Comparison of ENCODE assay signal across 18 cellular contexts in genomic region chr12:102916252-102917025, GRCh38. TPM values are rescaled to one million over a fixed set of nuclear protein-coding genes. Genes with fewer than 3 reads are reported as not detected.
DNase-seq lines count a peak whose midpoint lies in the region; ATAC-seq, FAIRE-seq and TF ChIP-seq lines count a peak whose summit lies in the region.
"Had no signal": no experiment of that assay in that cellular context is flagged by ENCODE, and none has a peak within 500 bp of the region (broad histone marks: within the 10 kb centered on the region; RNA-seq: fewer than 3 reads in every experiment).

No MANE protein-coding gene starts in this region.

- H2AFZ ChIP-seq in GM12878 (ENCODE audit: control insufficient read depth, low read depth, low read length), result peak overlapping the region; percentile 86

- POLR2A ChIA-PET in CD4-positive, alpha-beta memory T cell (lab: Charles Lee; ENCODE audit: partially characterized antibody), result no interaction called here
- POLR2A ChIA-PET in GM12878 (lab: Charles Lee), result interaction anchor here (0.8 kb wide), 1 partner anchor 14 kb away, joined by 3 read pairs; no protein-coding TSS in a partner anchor
- POLR2A ChIA-PET in naive thymus-derived CD8-positive, alpha-beta T cell (lab: Charles Lee), result no interaction called here

- H4K20me1 ChIP-seq in GM12878 (ENCODE audit: control insufficient read depth, insufficient read depth), result no peaks in the 10 kb centered on the region
- H4K20me1 ChIP-seq: BLaER1 had no signal

- SMC1A ChIA-PET in GM12878 (lab: Charles Lee; ENCODE audit: uncharacterized antibody, unreplicated experiment), result interaction anchor here (0.7 to 1.5 kb wide), 5 partner anchors 14 to 630 kb away, joined by 3 to 4 read pairs (median 3); no protein-coding TSS in a partner anchor

- H3K4me1 ChIP-seq in CD4-positive, alpha-beta memory T cell (ENCODE audit: insufficient read depth, low read length), result peaks cover 8% of the 10 kb centered on the region
- H3K4me1 ChIP-seq in GM12878 (ENCODE audit: control insufficient read depth, insufficient read depth, low read length), result peaks cover 14% of the 10 kb centered on the region
- H3K4me1 ChIP-seq: BLaER1 had no signal

- CTCF ChIA-PET in CD4-positive, alpha-beta memory T cell (lab: Charles Lee; ENCODE audit: partially characterized antibody), result no interaction called here
- CTCF ChIA-PET in GM12878 (lab: Yijun Ruan, JAX), result interaction anchor here (1.1 to 3.8 kb wide), 2 partner anchors 24 to 33 kb away, joined by 3 to 19 read pairs; no protein-coding TSS in a partner anchor

- peak overlapping the region; percentile 63 to 88 (median 78) for H3K4me3 Mint-ChIP-seq in CD4-positive, alpha-beta memory T cell
- peak overlapping the region; percentile 18 to 86 (median 81) for H3K4me3 Mint-ChIP-seq in naive thymus-derived CD8-positive, alpha-beta T cell

- no peaks in the 10 kb centered on the region for H3K27me3 ChIP-seq in CD4-positive, alpha-beta memory T cell (ENCODE audit: insufficient read depth, low read length)
- H3K27me3 ChIP-seq in GM12878 (replicated peaks in 1 of 2; ENCODE audit: control insufficient read depth in 2 of 2, insufficient read depth in 2 of 2, low read length in 1 of 2), result no peaks in the 10 kb centered on the region
- H3K27me3 ChIP-seq: BLaER1 had no signal

- H3K36me3 Mint-ChIP-seq in CD4-positive, alpha-beta memory T cell, result no peaks in the 10 kb centered on the region
- no peaks in the 10 kb centered on the region for H3K36me3 Mint-ChIP-seq in naive thymus-derived CD8-positive, alpha-beta T cell

- TF ChIP-seq EP300 in GM12878 (IDR thresholded peaks at IDR 0.05; ENCODE audit: borderline replicate concordance in 1 of 2, control insufficient read depth in 1 of 2, low read depth in 2 of 2, low read length in 2 of 2), result no peak

- intact Hi-C loops in CD4-positive, alpha-beta memory T cell (cut with micrococcal nuclease), result no loop called here
- intact Hi-C loops in GM12878 (cut with micrococcal nuclease; ENCODE audit: unreplicated experiment), result no loop called here

- no peak overlapping the region for H3K27ac ChIP-seq in CD4-positive, alpha-beta memory T cell (ENCODE audit: low read depth, low read length)
- no peak overlapping the region for H3K27ac ChIP-seq in GM12878 (ENCODE audit: control insufficient read depth, insufficient read depth)
- H3K27ac ChIP-seq: BLaER1, RWPE1 had no signal

- DNase-seq in CD4-positive, alpha-beta memory T cell, result no peak
- no peak for DNase-seq in GM12878 (ENCODE audit: low read depth, low spot score)
- DNase-seq in naive thymus-derived CD8-positive, alpha-beta T cell, result no peak
- DNase-seq in COR-L47 (lab: John Stamatoyannopoulos, UW), result no peak
- DNase-seq in COLO668 (lab: John Stamatoyannopoulos, UW; ENCODE audit: unreplicated experiment), result no peak
- DNase-seq in hepatic stellate cell (ENCODE audit: low spot score), result no peak
- DNase-seq: GDM1, GOT3, NCI-H1694, NCI-H526 treated with DMSO at 0.1 percent for 48 hours had no signal

- H3K79me2 ChIP-seq in GM12878 (ENCODE audit: control insufficient read depth, insufficient read depth, low read length), result no peaks in the 10 kb centered on the region

- 54% methylated on average over 5 of the region's 5 CpGs for WGBS in GM12878 (ENCODE audit: insufficient coverage, insufficient replicate concordance, low lambda C conversion rate, missing lambda C conversion rate)

- peaks cover 3 to 11% (median 7%) of the 10 kb centered on the region in 4 donors for H3K4me1 Mint-ChIP-seq in CD4-positive, alpha-beta memory T cell
- peaks cover 3 to 11% (median 6%) of the 10 kb centered on the region in 4 donors for H3K4me1 Mint-ChIP-seq in naive thymus-derived CD8-positive, alpha-beta T cell

- ATAC-seq in HG03066 (IDR thresholded peaks at IDR 0.05; ENCODE audit: low read depth, unreplicated experiment) (peak; percentile 14), GM12878 (no peak), GM18505 (IDR thresholded peaks at IDR 0.05; ENCODE audit: unreplicated experiment) (no peak)
- ATAC-seq in naive thymus-derived CD8-positive, alpha-beta T cell, result no peak

- H3K27me3 Mint-ChIP-seq in CD4-positive, alpha-beta memory T cell, result peaks cover 1 to 9% of the 10 kb centered on the region in 2 donors
- peaks cover 3 to 54% (median 20%) of the 10 kb centered on the region in 5 donors for H3K27me3 Mint-ChIP-seq in naive thymus-derived CD8-positive, alpha-beta T cell

- no peak for TF ChIP-seq RAD21 in GM12878 (IDR thresholded peaks at IDR 0.05; ENCODE audit: insufficient read depth, low read depth, low read length)

- TF ChIP-seq POLR2A in GM12878 (IDR thresholded peaks at IDR 0.05; ENCODE audit: low read depth, low read length), result no peak
- no peak for TF ChIP-seq POLR2A in GM18505 (IDR thresholded peaks at IDR 0.05; ENCODE audit: borderline replicate concordance, extremely low read depth, insufficient read depth, insufficient read length)

- FAIRE-seq in GM12878 (lab: Jason Lieb, UNC), result no peak
- FAIRE-seq: endometrium had no signal

- no peak for TF ChIP-seq CTCF in GM12878 (IDR thresholded peaks at IDR 0.05 in 2 of 3, conservative IDR thresholded peaks at IDR 0.05 in 1 of 3; ENCODE audit: control insufficient read depth in 2 of 3, extremely low read depth in 1 of 3, insufficient read depth in 1 of 3, low read depth in 3 of 3, low read length in 3 of 3)

- peaks cover 0 to 3% (median 0%) of the 10 kb centered on the region in 8 donors for H3K9me3 Mint-ChIP-seq in CD4-positive, alpha-beta memory T cell
- peaks cover 0 to 3% (median 0%) of the 10 kb centered on the region in 9 donors for H3K9me3 Mint-ChIP-seq in naive thymus-derived CD8-positive, alpha-beta T cell
- H3K9me3 Mint-ChIP-seq: activated naive CD4-positive, alpha-beta T cell treated with anti-CD3 and anti-CD28 coated beads for 36 hours had no signal

- no TSS peak for BruUV-seq in GM12878 (replicated peaks; lab: Mats Ljungman, UMichigan)

- no peaks in the 10 kb centered on the region for H3K9me3 ChIP-seq in CD4-positive, alpha-beta memory T cell (ENCODE audit: control insufficient read depth in 1 of 2, low read length in 2 of 2)
- no peaks in the 10 kb centered on the region; the same call in 2 of the 3 replicates for H3K9me3 ChIP-seq in GM12878 (replicated peaks; ENCODE audit: control insufficient read depth, insufficient read depth, low read length)
- H3K9me3 ChIP-seq: BLaER1 had no signal

- no peak overlapping the region for H3K4me3 ChIP-seq in CD4-positive, alpha-beta memory T cell (ENCODE audit: low read length in 2 of 2)
- no peak overlapping the region for H3K4me3 ChIP-seq in GM12878
- H3K4me3 ChIP-seq: BLaER1 had no signal

- H3K27ac Mint-ChIP-seq in CD4-positive, alpha-beta memory T cell, result peak overlapping the region in 4 of 7 donors; percentile 5 to 68 (median 59)
- peak overlapping the region in 2 of 10 donors; percentile 12 to 53 for H3K27ac Mint-ChIP-seq in naive thymus-derived CD8-positive, alpha-beta T cell
- H3K27ac Mint-ChIP-seq: activated naive CD4-positive, alpha-beta T cell treated with anti-CD3 and anti-CD28 coated beads for 36 hours had no signal

- H3K36me3 ChIP-seq in CD4-positive, alpha-beta memory T cell (ENCODE audit: insufficient read depth, low read length), result no peaks in the 10 kb centered on the region
- H3K36me3 ChIP-seq in GM12878 (ENCODE audit: control insufficient read depth in 2 of 2, insufficient read depth in 2 of 2, low read length in 1 of 2), result no peaks in the 10 kb centered on the region
- H3K36me3 ChIP-seq: BLaER1 had no signal

- H3K9ac ChIP-seq in GM12878 (ENCODE audit: control insufficient read depth, insufficient read depth, low read length), result no peak overlapping the region
- H3K9ac ChIP-seq: BLaER1 had no signal

- in situ Hi-C loops in GM12878 (cut with MboI), result no loop called here

- H3K4me2 ChIP-seq in GM12878 (ENCODE audit: control insufficient read depth, insufficient read depth), result peak overlapping the region; percentile 75
- H3K4me2 ChIP-seq: BLaER1 had no signal

- RAD21 ChIA-PET in GM12878 (lab: Charles Lee; ENCODE audit: unreplicated experiment), result interaction anchor here (1.0 to 1.8 kb wide), 2 partner anchors 13 to 33 kb away, joined by 5 to 12 read pairs; no protein-coding TSS in a partner anchor

RNA-seq across cellular contexts. Expression of gene PAH, which starts 0.6 kb away (rescaled TPM):
- total RNA-seq in CD4-positive, alpha-beta memory T cell, result not detected
- not detected for polyA plus RNA-seq in CD4-positive, alpha-beta memory T cell
- total RNA-seq in GM12878 (2013; cell fraction: nucleolus; rRNA removed), result 2.7 and 3.0 TPM in 2 replicates
- 0.28 and 0.38 TPM in 2 replicates for total RNA-seq in GM12878 (2014; rRNA removed)
- total RNA-seq in GM12878 (2014; rRNA removed; fragmentation: Illumina TruSeq; extraction: Trizol), result 0.27 and 0.37 TPM in 2 replicates
- 1.0 and 1.9 TPM in 2 replicates for total RNA-seq in GM12878 (2021)
- polyA plus RNA-seq in GM12878 (2011; ENCODE audit: low read depth), result not detected
- polyA plus RNA-seq in GM12878 (2011; rRNA removed), result 1.5 and 2.9 TPM in 2 replicates
- polyA plus RNA-seq in GM12878 (2011; cell fraction: cytosol; rRNA removed), result 0.99 and 1.0 TPM in 2 replicates
- polyA plus RNA-seq in GM12878 (2011; cell fraction: nucleus; rRNA removed), result 5.1 and 6.1 TPM in 2 replicates
- 0.15 TPM in 1 of 2 replicates, not detected in the other for polyA plus RNA-seq in GM12878 (2012)
- polyA plus RNA-seq in GM12878 (2014; fragmentation: Illumina TruSeq; extraction: Trizol), result 0.24 and 4.8 TPM in 2 replicates
- under 1 TPM; 0.20 to 0.31 TPM for polyA plus RNA-seq in GM12878 (2014; fragmentation: Nextera tagmentation; extraction: Ambion mirVana)
- 0.34 and 0.55 TPM in 2 replicates for polyA plus RNA-seq in GM12878 (2014; rRNA removed)
- polyA plus RNA-seq in GM12878 (2016; fragmentation: Nextera tagmentation; extraction: Ambion mirVana), result under 1 TPM in 1 of 2 experiments, not detected in 1; 0.60 TPM
- polyA minus RNA-seq in GM12878 (2011; rRNA and poly(A)+ RNA removed), result 0.82 and 1.3 TPM in 2 replicates
- polyA minus RNA-seq in GM12878 (2011; cell fraction: cytosol; rRNA and poly(A)+ RNA removed), result not detected in 2 replicates
- 2.2 and 2.3 TPM in 2 replicates for polyA minus RNA-seq in GM12878 (2011; cell fraction: nucleus; rRNA and poly(A)+ RNA removed)
- total RNA-seq in naive thymus-derived CD8-positive, alpha-beta T cell, result under 1 TPM in 1 of 2 experiments, not detected in 1; 0.25 TPM
- not detected for polyA plus RNA-seq in naive thymus-derived CD8-positive, alpha-beta T cell
- total RNA-seq: activated naive CD4-positive, alpha-beta T cell treated with anti-CD3 and anti-CD28 coated beads for 36 hours; LHCN-M2; T-helper 2 cell treated with Interferon-gamma antibody and Interleukin-4, amounts not matched to agents 100 ng/mL and 5 ng/mL, for 36 hours had no signal

RNA-seq across cellular contexts. Expression of gene ASCL1, which starts 41.0 kb away (rescaled TPM):
- not detected for total RNA-seq in CD4-positive, alpha-beta memory T cell
- polyA plus RNA-seq in CD4-positive, alpha-beta memory T cell, result not detected
- 25.2 and 26.4 TPM in 2 replicates for total RNA-seq in GM12878 (2013; cell fraction: nucleolus; rRNA removed)
- total RNA-seq in GM12878 (2014; rRNA removed), result 18.2 and 18.4 TPM in 2 replicates
- 11.2 and 12.6 TPM in 2 replicates for total RNA-seq in GM12878 (2014; rRNA removed; fragmentation: Illumina TruSeq; extraction: Trizol)
- 20.2 and 21.4 TPM in 2 replicates for total RNA-seq in GM12878 (2021)
- polyA plus RNA-seq in GM12878 (2011; ENCODE audit: low read depth), result 0.72 TPM
- polyA plus RNA-seq in GM12878 (2011; rRNA removed), result 56.2 and 61.1 TPM in 2 replicates
- polyA plus RNA-seq in GM12878 (2011; cell fraction: cytosol; rRNA removed), result 68.1 and 75.3 TPM in 2 replicates
- polyA plus RNA-seq in GM12878 (2011; cell fraction: nucleus; rRNA removed), result 32.5 and 37.1 TPM in 2 replicates
- polyA plus RNA-seq in GM12878 (2012), result 0.96 and 1.8 TPM in 2 replicates
- polyA plus RNA-seq in GM12878 (2014; fragmentation: Illumina TruSeq; extraction: Trizol), result 19.3 and 19.6 TPM in 2 replicates
- 10 to 100 TPM; 10.6 to 11.3 TPM for polyA plus RNA-seq in GM12878 (2014; fragmentation: Nextera tagmentation; extraction: Ambion mirVana)
- 21.8 and 26.8 TPM in 2 replicates for polyA plus RNA-seq in GM12878 (2014; rRNA removed)
- 10 to 100 TPM; 31.1 to 34.1 TPM for polyA plus RNA-seq in GM12878 (2016; fragmentation: Nextera tagmentation; extraction: Ambion mirVana)
- polyA minus RNA-seq in GM12878 (2011; rRNA and poly(A)+ RNA removed), result 24.4 and 31.1 TPM in 2 replicates
- 16.3 and 19.0 TPM in 2 replicates for polyA minus RNA-seq in GM12878 (2011; cell fraction: cytosol; rRNA and poly(A)+ RNA removed)
- polyA minus RNA-seq in GM12878 (2011; cell fraction: nucleus; rRNA and poly(A)+ RNA removed), result 16.0 and 22.7 TPM in 2 replicates
- total RNA-seq in naive thymus-derived CD8-positive, alpha-beta T cell, result not detected
- not detected for polyA plus RNA-seq in naive thymus-derived CD8-positive, alpha-beta T cell
- total RNA-seq: activated naive CD4-positive, alpha-beta T cell treated with anti-CD3 and anti-CD28 coated beads for 36 hours; LHCN-M2; T-helper 2 cell treated with Interferon-gamma antibody and Interleukin-4, amounts not matched to agents 100 ng/mL and 5 ng/mL, for 36 hours had no signal

Comparison
In these comparisons a context has a peak if more than half of its experiments do, and no peak if none do; other contexts are left out.
1. RNA of gene ASCL1, which starts 41.0 kb away (total RNA-seq): 11.2 to 26.4 TPM in GM12878; not detected in CD4-positive, alpha-beta memory T cell and not detected in naive thymus-derived CD8-positive, alpha-beta T cell; every median in the first group is over 10 times any median in the second.